Comparison of ENCODE assay signal across 8 cellular contexts in genomic region chr16:48385272-48385953, GRCh38. TPM values are rescaled to one million over a fixed set of nuclear protein-coding genes. Genes with fewer than 3 reads are reported as not detected.
DNase-seq lines count a peak whose midpoint lies in the region; ATAC-seq and TF ChIP-seq lines count a peak whose summit lies in the region.

A gene with protein sequence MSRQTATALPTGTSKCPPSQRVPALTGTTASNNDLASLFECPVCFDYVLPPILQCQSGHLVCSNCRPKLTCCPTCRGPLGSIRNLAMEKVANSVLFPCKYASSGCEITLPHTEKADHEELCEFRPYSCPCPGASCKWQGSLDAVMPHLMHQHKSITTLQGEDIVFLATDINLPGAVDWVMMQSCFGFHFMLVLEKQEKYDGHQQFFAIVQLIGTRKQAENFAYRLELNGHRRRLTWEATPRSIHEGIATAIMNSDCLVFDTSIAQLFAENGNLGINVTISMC (minus strand): TSS chr16:48385413. CDS start chr16:48362428, 22,985 bp downstream.

- peaks cover 23% of the 10 kb centered on the region for H3K4me1 Mint-ChIP-seq in activated CD4-positive, alpha-beta T cell treated with anti-CD3 and anti-CD28 coated beads, Interleukin-2, amount 10 ng/mL, durations not matched to agents 24 days and 14 days

- H3K27me3 Mint-ChIP-seq in activated CD4-positive, alpha-beta T cell treated with anti-CD3 and anti-CD28 coated beads, Interleukin-2, amount 10 ng/mL, durations not matched to agents 24 days and 14 days = no peaks in the 10 kb centered on the region

- no peaks in the 10 kb centered on the region for H3K9me3 Mint-ChIP-seq in activated CD4-positive, alpha-beta T cell treated with anti-CD3 and anti-CD28 coated beads, Interleukin-2, amount 10 ng/mL, durations not matched to agents 24 days and 14 days

- no peaks in the 10 kb centered on the region for H3K36me3 ChIP-seq in left lung

- DNase-seq in ACHN (peak; percentile 86), NCI-H510A treated with DMSO at 0.1 percent for 48 hours (lab: John Stamatoyannopoulos, UW) (peak; percentile 69), coronary artery (ENCODE audit: low spot score) (peak; percentile 86), left lung (peak; percentile 83 to 97)
- DNase-seq in activated CD4-positive, alpha-beta T cell treated with anti-CD3 and anti-CD28 coated beads, Interleukin-2, amount 10 ng/mL, durations not matched to agents 24 days and 14 days = peak; percentile 97
- peak; percentile 83 for DNase-seq in stimulated activated CD4-positive, alpha-beta T cell treated with anti-CD3 and anti-CD28 coated beads, Interleukin-2, amount 100 ng/mL, for 4 hours (ENCODE audit: low read depth)

- no peaks in the 10 kb centered on the region for H3K27me3 ChIP-seq in left lung

- no peak for TF ChIP-seq CTCF in coronary artery (IDR thresholded peaks at IDR 0.05)
- no peak for TF ChIP-seq CTCF in left lung (IDR thresholded peaks at IDR 0.05)

- peak within 1 kb of the TSS; percentile 94 for H3K27ac Mint-ChIP-seq in activated CD4-positive, alpha-beta T cell treated with anti-CD3 and anti-CD28 coated beads, Interleukin-2, amount 10 ng/mL, durations not matched to agents 24 days and 14 days

- peak; percentile 37 for ATAC-seq in GM18858 (IDR thresholded peaks at IDR 0.05; ENCODE audit: unreplicated experiment)
- ATAC-seq in HG03066 (IDR thresholded peaks at IDR 0.05; ENCODE audit: low read depth, unreplicated experiment) = peak; percentile 67
- peak; percentile 90 for ATAC-seq in left lung

- H3K36me3 Mint-ChIP-seq in activated CD4-positive, alpha-beta T cell treated with anti-CD3 and anti-CD28 coated beads, Interleukin-2, amount 10 ng/mL, durations not matched to agents 24 days and 14 days (ENCODE audit: low read depth) = peaks cover 2% of the 10 kb centered on the region

- H3K27ac ChIP-seq in coronary artery = peak within 1 kb of the TSS; percentile 98 to 100
- peak within 1 kb of the TSS; percentile 95 to 99 for H3K27ac ChIP-seq in left lung

- H3K4me3 ChIP-seq in coronary artery = peak within 1 kb of the TSS; percentile 94
- H3K4me3 ChIP-seq in left lung = peak within 1 kb of the TSS; percentile 68 to 74

- intact Hi-C loops in activated CD4-positive, alpha-beta T cell treated with anti-CD3 and anti-CD28 coated beads, Interleukin-2, amount 10 ng/mL, durations not matched to agents 24 days and 14 days (cut with micrococcal nuclease) = loop anchor here (2.0 to 5.0 kb wide), 2 partner anchors 31 to 72 kb away; no protein-coding TSS in a partner anchor
- intact Hi-C loops in left lung (cut with DNase I) = no loop called here

- H3K4me3 Mint-ChIP-seq in activated CD4-positive, alpha-beta T cell treated with anti-CD3 and anti-CD28 coated beads, Interleukin-2, amount 10 ng/mL, durations not matched to agents 24 days and 14 days = peak within 1 kb of the TSS; percentile 92

- no peaks in the 10 kb centered on the region for H3K9me3 ChIP-seq in left lung

- peaks cover 8 to 47% of the 10 kb centered on the region in 2 donors for H3K4me1 ChIP-seq in left lung

- in situ Hi-C loops in ACHN (cut with HindIII; ENCODE audit: low pct_ligation_motif_present, low pct_unique_long_range_greater_than_20kb, low sequenced_read_pairs) = no loop called here

RNA-seq across cellular contexts. Expression of the gene that starts here (rescaled TPM):
- 13.5 and 15.1 TPM in 2 replicates for total RNA-seq in activated CD4-positive, alpha-beta T cell treated with anti-CD3 and anti-CD28 coated beads, Interleukin-2, amount 10 ng/mL, durations not matched to agents 24 days and 14 days
- 10 to 100 TPM; 18.9 to 21.9 TPM for total RNA-seq in left lung

Comparison
In these comparisons a context has a peak if more than half of its experiments do, and no peak if none do; other contexts are left out.
1. Peak in every context shown above with its lines: DNase-seq, ATAC-seq, H3K4me3 ChIP-seq and H3K27ac ChIP-seq.
2. ATAC-seq: peak in every context shown above with its lines; median percentile 90 in left lung; 67 in HG03066; 37 in GM18858.